ENCODE assay signal across 23 cellular contexts in genomic region chr7:19815546-19815945, GRCh38. TPM values are rescaled to one million over a fixed set of nuclear protein-coding genes. Genes with fewer than 3 reads are reported as not detected.
DNase-seq lines count a peak whose midpoint lies in the region; ATAC-seq, FAIRE-seq and TF ChIP-seq lines count a peak whose summit lies in the region.
"Had no signal": no experiment of that assay in that cellular context is flagged by ENCODE, and none has a peak within 500 bp of the region (broad histone marks: within the 10 kb centered on the region; RNA-seq: fewer than 3 reads in every experiment).

No MANE protein-coding gene starts in this region.

- H3K27ac Mint-ChIP-seq in GM23338 = no peak overlapping the region
- H3K27ac Mint-ChIP-seq in astrocyte (ENCODE audit: unreplicated experiment) = no peak overlapping the region

- H3K27ac ChIP-seq in GM23338 (ENCODE audit: low read depth) (no peak overlapping the region), astrocyte (ENCODE audit: low read depth, low read length) (no peak overlapping the region), body of pancreas (no peak overlapping the region)
- H3K27ac ChIP-seq: C4-2B, PC-9, RWPE1 had no signal

- H3K9ac ChIP-seq in astrocyte (ENCODE audit: low read length) = no peak overlapping the region

- no peak overlapping the region for H3K4me3 Mint-ChIP-seq in GM23338
- H3K4me3 Mint-ChIP-seq in astrocyte (ENCODE audit: unreplicated experiment) = no peak overlapping the region

- TF ChIP-seq POLR2A in body of pancreas (IDR thresholded peaks at IDR 0.05) = no peak

- H3K4me2 ChIP-seq in GM23338 (no peak overlapping the region), astrocyte (ENCODE audit: low read length) (no peak overlapping the region)
- H3K4me2 ChIP-seq: PC-9 had no signal

- H3K27me3 Mint-ChIP-seq in GM23338 (ENCODE audit: insufficient read depth, low read depth, poor library complexity) (no peaks in the 10 kb centered on the region), astrocyte (ENCODE audit: low read depth, unreplicated experiment) (no peaks in the 10 kb centered on the region)

- H4K20me1 ChIP-seq in GM23338 (replicated peaks; ENCODE audit: insufficient read depth) (no peaks in the 10 kb centered on the region), astrocyte (ENCODE audit: insufficient read depth, low read length) (no peaks in the 10 kb centered on the region)

- H3K79me2 ChIP-seq in GM23338 (replicated peaks; ENCODE audit: insufficient read depth) (no peaks in the 10 kb centered on the region), astrocyte (ENCODE audit: insufficient read depth, low read length) (no peaks in the 10 kb centered on the region)

- TF ChIP-seq CTCF in GM23338 (conservative IDR thresholded peaks at IDR 0.05; ENCODE audit: low read depth in 2 of 2) = no peak
- no peak for TF ChIP-seq CTCF in astrocyte (IDR thresholded peaks at IDR 0.05; ENCODE audit: insufficient read depth, low read depth, low read length)
- no peak for TF ChIP-seq CTCF in body of pancreas (IDR thresholded peaks at IDR 0.05)

- no peaks in the 10 kb centered on the region for H3K9me2 ChIP-seq in GM23338 (ENCODE audit: insufficient read depth)

- H3K4me3 ChIP-seq in GM23338 (no peak overlapping the region), astrocyte (ENCODE audit: insufficient read depth, low read depth, low read length) (no peak overlapping the region), body of pancreas (no peak overlapping the region)
- H3K4me3 ChIP-seq: PC-9 had no signal

- no peak for ATAC-seq in GM23338
- ATAC-seq in body of pancreas = no peak

- H3K36me3 Mint-ChIP-seq in GM23338 (ENCODE audit: low read depth) (no peaks in the 10 kb centered on the region), astrocyte (ENCODE audit: low read depth, unreplicated experiment) (no peaks in the 10 kb centered on the region)

- intact Hi-C loops in body of pancreas (cut with DNase I) = no loop called here

- no peak overlapping the region for H2AFZ ChIP-seq in GM23338
- no peak overlapping the region for H2AFZ ChIP-seq in astrocyte (ENCODE audit: low read depth, low read length)

- H3K27me3 ChIP-seq in GM23338 (ENCODE audit: insufficient read depth) (no peaks in the 10 kb centered on the region), astrocyte (ENCODE audit: insufficient read depth, low read length) (no peaks in the 10 kb centered on the region), body of pancreas (no peaks in the 10 kb centered on the region)

- H3K36me3 ChIP-seq in GM23338 (ENCODE audit: insufficient read depth) = no peaks in the 10 kb centered on the region
- H3K36me3 ChIP-seq in astrocyte (ENCODE audit: insufficient read depth, low read length) = no peaks in the 10 kb centered on the region
- no peaks in the 10 kb centered on the region for H3K36me3 ChIP-seq in body of pancreas (replicated peaks in 1 of 2; ENCODE audit: insufficient read depth in 1 of 2, low read depth in 2 of 2)

- no peak for FAIRE-seq in astrocyte (lab: Jason Lieb, UNC)
- FAIRE-seq: D721Med had no signal

- DNase-seq in GM23338 (ENCODE audit: low spot score) (peak; percentile 26), astrocyte (ENCODE audit: low read depth) (peak; percentile 22), kidney tubule cell (ENCODE audit: low spot score) (peak; percentile 35), iPS-NIHi11 (ENCODE audit: low spot score) (no peak), body of pancreas (no peak), occipital lobe (lab: John Stamatoyannopoulos, UW) (no peak), SIG-M5 treated with dmso at 0.1 percent for 504 hours (lab: John Stamatoyannopoulos, UW; ENCODE audit: unreplicated experiment) (no peak)
- DNase-seq: ACHN, DMS53, H7, KBM-7, NCI-H1092 treated with DMSO at 0.1 percent for 48 hours, NCI-H146, NCI-H2029, NCI-H226, NCI-H510A treated with DMSO at 0.1 percent for 48 hours, NCI-H748 treated with DMSO at 0.1 percent for 48 hours, PC-9, SHP77 treated with DMSO at 0.1 percent for 48 hours had no signal

- WGBS in body of pancreas, 2 donors = 72 to 76% methylated on average over 2 of the region's 2 CpGs

- no peaks in the 10 kb centered on the region for H3F3A ChIP-seq in GM23338 (replicated peaks; ENCODE audit: low read depth)

- no peaks in the 10 kb centered on the region for H3K9me3 ChIP-seq in astrocyte (ENCODE audit: insufficient read depth, low read depth, low read length)
- no peaks in the 10 kb centered on the region for H3K9me3 ChIP-seq in body of pancreas

- H3K4me1 Mint-ChIP-seq in GM23338 (peaks cover 6% of the 10 kb centered on the region; the same call in 2 of the 3 replicates), astrocyte (ENCODE audit: low read depth, unreplicated experiment) (no peaks in the 10 kb centered on the region)

- H3K9me3 Mint-ChIP-seq in GM23338 (no peaks in the 10 kb centered on the region), astrocyte (ENCODE audit: unreplicated experiment) (peaks cover 2% of the 10 kb centered on the region)

- no peaks in the 10 kb centered on the region for H3K4me1 ChIP-seq in GM23338 (ENCODE audit: insufficient read depth)
- H3K4me1 ChIP-seq in astrocyte (ENCODE audit: insufficient read depth, low read length) = no peaks in the 10 kb centered on the region
- no peaks in the 10 kb centered on the region for H3K4me1 ChIP-seq in body of pancreas

TF ChIP-seq in GM23338, 12 proteins besides CTCF, POLR2A, EP300 and RAD21 (continues in another document):
- TF ChIP-seq ZNF114 (CRISPR knock-in tag; IDR thresholded peaks at IDR 0.05) (no peak), POLR2AphosphoS5 (IDR thresholded peaks at IDR 0.05; ENCODE audit: low read depth) (no peak), STAT1 (IDR thresholded peaks at IDR 0.05; ENCODE audit: unreplicated experiment) (no peak), ETS1 (IDR thresholded peaks at IDR 0.05) (no peak)

RNA-seq across cellular contexts. Expression of gene TMEM196, which starts 42.1 kb away (rescaled TPM):
- not detected in 2 replicates for total RNA-seq in GM23338 (2014; rRNA removed; shearing (Covaris generic))
- 0.11 and 0.57 TPM in 2 replicates for polyA plus RNA-seq in GM23338 (2016; fragmentation: Nextera tagmentation; extraction: Ambion mirVana)
- total RNA-seq in astrocyte = not detected in 2 replicates
- under 1 TPM in 1 of 2 donors, not detected in 1; 0.26 TPM for total RNA-seq in body of pancreas
- 10.1 TPM for total RNA-seq in occipital lobe
- total RNA-seq: HT1080, PC-9 had no signal

Comparison
In these comparisons a context has a peak if more than half of its experiments do, and no peak if none do; other contexts are left out.
1. DNase-seq: peak in GM23338 (single experiment), astrocyte (single experiment) and kidney tubule cell (single experiment); none in iPS-NIHi11 (single experiment), body of pancreas (0 of 4), occipital lobe (single experiment) and SIG-M5 treated with dmso at 0.1 percent for 504 hours (single experiment).